Comparison of ENCODE assay signal across 2 cellular contexts in the genomic region with DNA sequence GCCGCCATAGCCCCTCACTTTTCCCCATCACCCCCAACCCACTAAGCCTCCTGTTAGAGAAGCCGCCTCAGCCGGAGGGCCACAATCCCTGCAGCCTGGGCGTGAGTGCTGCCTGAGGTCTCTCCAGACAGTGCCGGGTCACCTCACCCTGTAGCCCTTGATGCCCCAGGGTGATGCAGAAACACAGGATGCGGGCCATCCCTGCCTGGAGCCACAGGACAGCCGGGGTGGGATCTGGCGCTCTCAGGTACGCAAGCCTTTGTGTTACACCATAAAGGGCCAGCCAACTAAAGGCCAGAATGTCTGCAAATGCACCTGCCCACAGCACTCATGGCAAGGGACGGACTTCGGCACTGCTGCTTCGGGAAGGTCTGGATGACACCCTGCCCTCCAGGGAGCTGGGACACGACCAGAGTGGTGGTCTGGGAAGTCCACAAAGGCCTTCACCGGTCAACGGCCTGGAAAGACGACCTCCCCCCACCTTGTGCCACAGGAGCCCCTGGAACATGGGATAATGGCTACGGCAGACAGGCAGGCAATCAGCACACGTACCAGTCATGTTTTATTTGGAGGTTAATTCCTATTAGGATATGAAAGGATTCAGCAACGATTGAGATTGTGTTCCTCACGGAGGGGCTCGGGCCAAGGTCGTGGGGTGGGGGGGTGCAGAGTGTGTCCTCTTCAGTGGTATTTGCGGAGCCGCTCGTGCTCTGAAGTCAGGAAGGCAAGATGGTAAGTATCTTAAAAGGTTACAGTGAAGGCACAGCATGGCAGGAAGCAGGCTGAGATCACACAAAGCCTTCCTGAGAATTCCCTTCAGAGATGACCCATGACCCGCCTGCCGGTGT.
A peak's percentile ranks its signal among the peaks of the same experiment; 100 is the strongest.
TF ChIP-seq lines count a peak whose summit lies in the region.

No MANE protein-coding gene starts in this region.

TF ChIP-seq in GM12891, 5 proteins besides CTCF, POLR2A, EP300 and RAD21:
- TF ChIP-seq POU2F2 (IDR thresholded peaks at IDR 0.05; ENCODE audit: low read depth, low read length) (0 out of 2 replicates have a peak, but pooled peaks have one; percentile 25), SPI1 (IDR thresholded peaks at IDR 0.05; ENCODE audit: low read depth, low read length) (no peak), PAX5 (IDR thresholded peaks at IDR 0.05; ENCODE audit: insufficient read depth, low read length, severe bottlenecking) (no peak)

TF ChIP-seq in GM12878, 131 proteins besides CTCF, POLR2A, EP300 and RAD21:
- TF ChIP-seq CUX1 (IDR thresholded peaks at IDR 0.05; ENCODE audit: insufficient replicate concordance, low read depth, low read length), result no peak
- TF ChIP-seq BCLAF1 (IDR thresholded peaks at IDR 0.05), result no peak
- no peak for TF ChIP-seq BMI1 (IDR thresholded peaks at IDR 0.05; ENCODE audit: borderline replicate concordance)
- TF ChIP-seq MYC (IDR thresholded peaks at IDR 0.05; ENCODE audit: insufficient read depth, insufficient read length, insufficient replicate concordance, low read length, severe bottlenecking), result no peak
- no peak for TF ChIP-seq IKZF2 (IDR thresholded peaks at IDR 0.05)
- TF ChIP-seq PAX5 (IDR thresholded peaks at IDR 0.05; ENCODE audit: borderline replicate concordance, low read depth, low read length), result no peak
- no peak for TF ChIP-seq IRF4 (IDR thresholded peaks at IDR 0.05; ENCODE audit: low read depth, low read length)
- no peak for TF ChIP-seq PRDM15 (CRISPR knock-in tag; IDR thresholded peaks at IDR 0.05)
- TF ChIP-seq SREBF2 (IDR thresholded peaks at IDR 0.05; ENCODE audit: low read length), result no peak
- no peak for TF ChIP-seq FOS (IDR thresholded peaks at IDR 0.05; ENCODE audit: borderline replicate concordance, extremely low read depth, insufficient read length)
